ENCODE assay signal across 8 cellular contexts in genomic region chr14:74612346-74613021, GRCh38. TPM values are rescaled to one million over a fixed set of nuclear protein-coding genes. Genes with fewer than 3 reads are reported as not detected.
DNase-seq lines count a peak whose midpoint lies in the region; ATAC-seq and TF ChIP-seq lines count a peak whose summit lies in the region.

No MANE protein-coding gene starts in this region.

- H3K4me1 Mint-ChIP-seq in HFFc6 (ENCODE audit: low read depth) (peaks cover 70% of the 10 kb centered on the region), immature natural killer cell (peaks cover 60 to 61% of the 10 kb centered on the region in 2 donors)

- H3K4me3 Mint-ChIP-seq in HFFc6: peak overlapping the region; percentile 87
- H3K4me3 Mint-ChIP-seq in immature natural killer cell: peak overlapping the region; percentile 66 to 79 (median 78)

- H3K9me3 Mint-ChIP-seq in HFFc6 (no peaks in the 10 kb centered on the region), immature natural killer cell (no peaks in the 10 kb centered on the region)

- peak overlapping the region; percentile 54 to 56 for H3K27ac ChIP-seq in breast epithelium
- H3K27ac ChIP-seq in spleen: peak overlapping the region in 3 of 8 donors; percentile 55 to 74 (median 57)

- H3K27me3 ChIP-seq in breast epithelium: no peaks in the 10 kb centered on the region
- peaks cover 0 to 40% (median 18%) of the 10 kb centered on the region in 7 donors for H3K27me3 ChIP-seq in spleen (replicated peaks in 1 of 7)

- H3K27me3 Mint-ChIP-seq in HFFc6 (ENCODE audit: insufficient read depth) (no peaks in the 10 kb centered on the region), immature natural killer cell (ENCODE audit: low read depth in 3 of 3) (peaks cover 5 to 14% (median 7%) of the 10 kb centered on the region in 3 donors)

- intact Hi-C loops in breast epithelium (cut with DNase I; ENCODE audit: low total_unique reads) (no loop called here), spleen (cut with DNase I; ENCODE audit: low total_unique reads) (loop anchor here (5.0 to 10.0 kb wide), 2 partner anchors 110 to 192 kb away; no protein-coding TSS in a partner anchor)

- H3K9me3 ChIP-seq in breast epithelium (no peaks in the 10 kb centered on the region), spleen (no peaks in the 10 kb centered on the region)

- H3K36me3 Mint-ChIP-seq in HFFc6 (ENCODE audit: low read depth) (peaks cover 5% of the 10 kb centered on the region; the same call in 1 of the 2 replicates), immature natural killer cell (peaks cover 0 to 3% (median 0%) of the 10 kb centered on the region in 3 donors)

- H3K36me3 ChIP-seq in breast epithelium: no peaks in the 10 kb centered on the region
- H3K36me3 ChIP-seq in spleen: no peaks in the 10 kb centered on the region

- TF ChIP-seq POLR2A in breast epithelium (IDR thresholded peaks at IDR 0.05) (no peak), spleen (IDR thresholded peaks at IDR 0.05) (no peak)

- DNase-seq in EL: peak; percentile 83
- DNase-seq in HFFc6: peak; percentile 60
- peak; percentile 66 to 71 for DNase-seq in NCI-H2081 (lab: John Stamatoyannopoulos, UW)
- DNase-seq in breast epithelium (ENCODE audit: low spot score in 2 of 2): peak; percentile 73 to 74
- peak; percentile 88 to 90 (median 89) for DNase-seq in immature natural killer cell
- DNase-seq in spleen: peak; percentile 96

- ATAC-seq in GM21390 (IDR thresholded peaks at IDR 0.05; ENCODE audit: unreplicated experiment): no peak

- H3K4me3 ChIP-seq in WI38 (ENCODE audit: low read depth, low read length) (peak overlapping the region; percentile 74), breast epithelium (peak overlapping the region; percentile 70 to 83 (median 79)), spleen (peak overlapping the region; percentile 66 to 96 (median 80))

- TF ChIP-seq CTCF in HFFc6 (IDR thresholded peaks at IDR 0.05) (peak; percentile 74), WI38 (IDR thresholded peaks at IDR 0.05; ENCODE audit: low read depth, low read length) (peak; percentile 41), breast epithelium (IDR thresholded peaks at IDR 0.05) (peak in 2 of 3 donors; percentile 44 to 94), spleen (IDR thresholded peaks at IDR 0.05 in 8 of 11, conservative IDR thresholded peaks at IDR 0.05 in 3 of 11) (peak; percentile 27 to 91 (median 66))

- H3K4me1 ChIP-seq in breast epithelium (no peaks in the 10 kb centered on the region), spleen (peaks cover 13 to 78% (median 50%) of the 10 kb centered on the region in 6 donors)

- H3K27ac Mint-ChIP-seq in HFFc6 (peak overlapping the region; percentile 66; the same call in 1 of the 2 replicates), immature natural killer cell (peak overlapping the region in 1 of 6 donors; percentile 28)

- WGBS in spleen, 5 donors: 5 to 20% (median 7%) methylated on average over 17 to 69 of the region's 69 CpGs

RNA-seq across cellular contexts. Expression of gene LTBP2, which starts 0.4 kb away (rescaled TPM):
- total RNA-seq in HFFc6 (2021; fragmentation: NEBNext Ultra II Directional; extraction: Animal tissue kit (Norgen Biotek cat#: 25700)): 100 to 1,000 TPM; 109 to 165 (median 120) TPM
- 10 to 100 TPM; 34.7 to 91.1 (median 79.0) TPM for total RNA-seq in breast epithelium
- polyA plus RNA-seq in immature natural killer cell: under 1 TPM; 0.29 to 0.66 (median 0.30) TPM
- 10 to 100 TPM in 1 of 7 donors, 1 to 10 TPM in 6; 4.3 to 10.7 (median 6.3) TPM for total RNA-seq in spleen
- polyA plus RNA-seq in spleen: 1 to 10 TPM; 3.4 to 6.7 (median 4.2) TPM
